1 cellular context compared by ENCODE assay signal in genomic region chr4:185540487-185541125, GRCh38.
TF ChIP-seq lines count a peak whose summit lies in the region.

No MANE protein-coding gene starts in this region.

TF ChIP-seq in GM23338, 12 proteins besides CTCF, POLR2A, EP300 and RAD21:
- TF ChIP-seq ZNF114 (CRISPR knock-in tag; IDR thresholded peaks at IDR 0.05) (no peak), POLR2AphosphoS5 (IDR thresholded peaks at IDR 0.05; ENCODE audit: low read depth) (no peak), EZH2 (IDR thresholded peaks at IDR 0.05; ENCODE audit: low read depth, unreplicated experiment) (no peak), ZNF462 (CRISPR knock-in tag; IDR thresholded peaks at IDR 0.05) (no peak), JUNB (IDR thresholded peaks at IDR 0.05; ENCODE audit: unreplicated experiment) (no peak), EZH2phosphoT487 (IDR thresholded peaks at IDR 0.05; ENCODE audit: unreplicated experiment) (no peak), ZNF331 (CRISPR knock-in tag; IDR thresholded peaks at IDR 0.05; ENCODE audit: low read depth) (no peak)
